Comparison of ENCODE assay signal across 38 cellular contexts in the genomic region with DNA sequence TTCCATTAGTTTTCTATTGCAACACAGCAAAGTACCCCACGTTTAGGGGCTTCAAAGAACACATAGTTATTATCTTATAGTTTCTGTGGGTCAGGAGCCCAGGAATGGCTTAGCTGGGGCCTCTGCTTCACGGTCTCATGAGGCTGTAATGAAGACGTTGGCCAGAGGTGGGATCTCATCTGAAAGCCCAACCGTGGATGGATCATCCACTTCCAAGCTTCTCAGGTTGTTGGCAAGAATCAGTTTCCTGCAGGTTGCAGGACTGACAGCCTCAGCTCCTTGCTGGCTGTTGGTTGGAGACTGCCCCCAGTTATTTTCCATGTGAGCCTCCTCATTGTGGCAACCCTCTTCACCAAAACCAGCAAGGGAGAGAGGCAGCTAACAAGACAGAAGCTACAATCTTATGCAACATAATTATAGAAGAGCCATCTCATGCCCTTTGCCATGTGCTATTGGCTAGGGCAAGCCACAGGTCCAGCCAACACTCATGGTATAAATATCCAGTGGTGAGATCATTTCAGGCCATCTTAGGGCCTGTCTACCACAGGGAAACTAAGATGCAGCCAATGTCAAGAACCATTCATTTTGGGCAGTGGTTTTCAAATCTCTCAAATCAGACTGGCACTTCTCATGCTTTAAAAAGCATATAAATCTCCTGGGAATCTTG.
"Had no signal": no experiment of that assay in that cellular context is flagged by ENCODE, and none has a peak within 500 bp of the region (broad histone marks: within the 10 kb centered on the region; RNA-seq: fewer than 3 reads in every experiment).

No MANE protein-coding gene starts in this region.

- H3K4me1 ChIP-seq: adrenal gland, ascending aorta, body of pancreas, breast epithelium had no signal

- H3K4me1 Mint-ChIP-seq: activated naive CD4-positive, alpha-beta T cell treated with anti-CD3 and anti-CD28 coated beads, Interleukin-2, amount 10 ng/mL, durations not matched to agents 7 days and 5 days; activated naive CD4-positive, alpha-beta T cell treated with anti-CD3 and anti-CD28 coated beads, Interleukin-2, amount 50 U/mL, for 24 hours; activated naive CD8-positive, alpha-beta T cell treated with anti-CD3 and anti-CD28 coated beads for 36 hours; activated naive CD8-positive, alpha-beta T cell treated with anti-CD3 and anti-CD28 coated beads, Interleukin-2, amount 10 ng/mL, durations not matched to agents 7 days and 5 days; activated naive CD8-positive, alpha-beta T cell treated with anti-CD3 and anti-CD28 coated beads, Interleukin-2, amount 50 U/mL, for 24 hours; activated T-helper 17 cell treated with anti-CD3 and anti-CD28 coated beads, Interleukin-2, amount 50 U/mL, for 72 hours; brain; central memory CD8-positive, alpha-beta T cell had no signal

- H3K9me3 ChIP-seq: adrenal gland, ascending aorta, body of pancreas had no signal

- H3K4me3 Mint-ChIP-seq: activated naive CD4-positive, alpha-beta T cell treated with anti-CD3 and anti-CD28 coated beads for 36 hours; activated naive CD4-positive, alpha-beta T cell treated with anti-CD3 and anti-CD28 coated beads, Interleukin-2, amount 10 ng/mL, durations not matched to agents 7 days and 5 days; activated naive CD4-positive, alpha-beta T cell treated with anti-CD3 and anti-CD28 coated beads, Interleukin-2, amount 50 U/mL, for 24 hours; activated naive CD8-positive, alpha-beta T cell; activated naive CD8-positive, alpha-beta T cell treated with anti-CD3 and anti-CD28 coated beads for 36 hours; activated naive CD8-positive, alpha-beta T cell treated with anti-CD3 and anti-CD28 coated beads, Interleukin-2, amount 10 ng/mL, durations not matched to agents 7 days and 5 days; activated naive CD8-positive, alpha-beta T cell treated with anti-CD3 and anti-CD28 coated beads, Interleukin-2, amount 50 U/mL, for 24 hours; activated T-cell treated with anti-CD3 and anti-CD28 coated beads, Interleukin-2, amount 50 U/mL, for 24 hours; activated T-cell treated with anti-CD3 and anti-CD28 coated beads, Interleukin-2, amount 50 U/mL, for 4 hours; activated T-cell treated with anti-CD3 and anti-CD28 coated beads, Interleukin-2, amount 50 U/mL, for 72 hours; activated T-helper 1 cell treated with anti-CD3 and anti-CD28 coated beads, Interleukin-12 subunit alpha, Interleukin-12 subunit beta, Interleukin-2, Interleukin-4 antibody, amounts not matched to agents 30 ng/mL and 10 ng/mL and 1 ng/mL, durations not matched to agents 14 hours and 24 hours and 36 hours; activated T-helper 17 cell treated with anti-CD3 and anti-CD28 coated beads, Interleukin-2, amount 50 U/mL, for 72 hours; brain; central memory CD8-positive, alpha-beta T cell had no signal

- ATAC-seq: activated naive CD4-positive, alpha-beta T cell treated with anti-CD3 and anti-CD28 coated beads, Interleukin-2, amount 50 U/mL, for 72 hours; activated naive CD8-positive, alpha-beta T cell treated with anti-CD3 and anti-CD28 coated beads, Interleukin-2, amount 50 U/mL, for 24 hours; activated T-cell treated with anti-CD3 and anti-CD28 coated beads, Interleukin-2, amount 50 U/mL, for 4 hours; activated T-cell treated with anti-CD3 and anti-CD28 coated beads, Interleukin-2, amount 50 U/mL, for 72 hours; activated T-helper 17 cell treated with anti-CD3 and anti-CD28 coated beads, Interleukin-2, amount 50 U/mL, for 72 hours; body of pancreas had no signal

- DNase-seq: activated effector memory CD4-positive, alpha-beta T cell treated with anti-CD3 and anti-CD28 coated beads, Interleukin-2, amount 50 U/mL, for 16 hours; activated effector memory CD4-positive, alpha-beta T cell treated with Interleukin-2 at 50 U/mL for 16 hours; activated gamma-delta T cell; activated gamma-delta T cell treated with Interleukin-2 at 50 U/mL for 16 hours; activated naive CD4-positive, alpha-beta T cell; activated naive CD4-positive, alpha-beta T cell treated with anti-CD3 and anti-CD28 coated beads for 36 hours; activated naive CD4-positive, alpha-beta T cell treated with anti-CD3 and anti-CD28 coated beads, Interleukin-2, amount 10 ng/mL, durations not matched to agents 7 days and 5 days; activated naive CD4-positive, alpha-beta T cell treated with anti-CD3 and anti-CD28 coated beads, Interleukin-2, amount 50 U/mL, for 16 hours; activated naive CD4-positive, alpha-beta T cell treated with Interleukin-2 at 50 U/mL for 16 hours; activated naive CD8-positive, alpha-beta T cell treated with anti-CD3 and anti-CD28 coated beads for 36 hours; activated naive CD8-positive, alpha-beta T cell treated with anti-CD3 and anti-CD28 coated beads, Interleukin-2, amount 10 ng/mL, durations not matched to agents 7 days and 5 days; activated naive CD8-positive, alpha-beta T cell treated with anti-CD3 and anti-CD28 coated beads, Interleukin-2, amount 50 U/mL, for 24 hours; activated T-cell treated with anti-CD3 and anti-CD28 coated beads, Interleukin-2, amount 50 U/mL, for 1 hour; activated T-cell treated with anti-CD3 and anti-CD28 coated beads, Interleukin-2, amount 50 U/mL, for 24 hours; activated T-cell treated with anti-CD3 and anti-CD28 coated beads, Interleukin-2, amount 50 U/mL, for 4 hours; activated T-cell treated with anti-CD3 and anti-CD28 coated beads, Interleukin-2, amount 50 U/mL, for 48 hours; activated T-cell treated with anti-CD3 and anti-CD28 coated beads, Interleukin-2, amount 50 U/mL, for 72 hours; adrenal gland; amniotic stem cell; amygdala; anterior cingulate cortex; aorta; body of pancreas; brain microvascular endothelial cell; caudate nucleus; central memory CD4-positive, alpha-beta T cell; cerebellar nuclear complex had no signal

- H3K9me3 Mint-ChIP-seq: activated naive CD4-positive, alpha-beta T cell treated with anti-CD3 and anti-CD28 coated beads, Interleukin-2, amount 50 U/mL, for 24 hours; activated naive CD8-positive, alpha-beta T cell treated with anti-CD3 and anti-CD28 coated beads for 36 hours; activated naive CD8-positive, alpha-beta T cell treated with anti-CD3 and anti-CD28 coated beads, Interleukin-2, amount 50 U/mL, for 24 hours; activated T-cell treated with anti-CD3 and anti-CD28 coated beads, Interleukin-2, amount 50 U/mL, for 24 hours; activated T-cell treated with anti-CD3 and anti-CD28 coated beads, Interleukin-2, amount 50 U/mL, for 4 hours; activated T-cell treated with anti-CD3 and anti-CD28 coated beads, Interleukin-2, amount 50 U/mL, for 72 hours; activated T-helper 1 cell treated with anti-CD3 and anti-CD28 coated beads, Interleukin-12 subunit alpha, Interleukin-12 subunit beta, Interleukin-2, Interleukin-4 antibody, amounts not matched to agents 30 ng/mL and 10 ng/mL and 1 ng/mL, durations not matched to agents 14 hours and 24 hours and 36 hours; activated T-helper 17 cell treated with anti-CD3 and anti-CD28 coated beads, Interleukin-2, amount 50 U/mL, for 72 hours; activated T-helper 2 cell treated with anti-CD3 and anti-CD28 coated beads, Interferon-gamma antibody, Interleukin-2, Interleukin-4, amounts not matched to agents 10 μg/mL and 5 μg/mL and 100 μg/mL, durations not matched to agents 14 hours and 24 hours and 36 hours; central memory CD8-positive, alpha-beta T cell had no signal

- H3K27ac Mint-ChIP-seq: activated naive CD4-positive, alpha-beta T cell treated with anti-CD3 and anti-CD28 coated beads for 36 hours; activated naive CD4-positive, alpha-beta T cell treated with anti-CD3 and anti-CD28 coated beads, Interleukin-2, amount 10 ng/mL, durations not matched to agents 7 days and 5 days; activated naive CD4-positive, alpha-beta T cell treated with anti-CD3 and anti-CD28 coated beads, Interleukin-2, amount 50 U/mL, for 24 hours; activated naive CD4-positive, alpha-beta T cell treated with anti-CD3 and anti-CD28 coated beads, Interleukin-2, amount 50 U/mL, for 72 hours; activated naive CD8-positive, alpha-beta T cell; activated naive CD8-positive, alpha-beta T cell treated with anti-CD3 and anti-CD28 coated beads for 36 hours; activated naive CD8-positive, alpha-beta T cell treated with anti-CD3 and anti-CD28 coated beads, Interleukin-2, amount 10 ng/mL, durations not matched to agents 7 days and 5 days; activated naive CD8-positive, alpha-beta T cell treated with anti-CD3 and anti-CD28 coated beads, Interleukin-2, amount 50 U/mL, for 24 hours; activated T-cell treated with anti-CD3 and anti-CD28 coated beads, Interleukin-2, amount 50 U/mL, for 24 hours; activated T-cell treated with anti-CD3 and anti-CD28 coated beads, Interleukin-2, amount 50 U/mL, for 72 hours; activated T-helper 1 cell treated with anti-CD3 and anti-CD28 coated beads, Interleukin-12 subunit alpha, Interleukin-12 subunit beta, Interleukin-2, Interleukin-4 antibody, amounts not matched to agents 30 ng/mL and 10 ng/mL and 1 ng/mL, durations not matched to agents 14 hours and 24 hours and 36 hours; activated T-helper 17 cell treated with anti-CD3 and anti-CD28 coated beads, Interleukin-2, amount 50 U/mL, for 72 hours; activated T-helper 2 cell treated with anti-CD3 and anti-CD28 coated beads, Interferon-gamma antibody, Interleukin-2, Interleukin-4, amounts not matched to agents 10 μg/mL and 5 μg/mL and 100 μg/mL, durations not matched to agents 14 hours and 24 hours and 36 hours; brain had no signal

- H3K27ac ChIP-seq: ascending aorta, body of pancreas, brain microvascular endothelial cell, breast epithelium, cardiac muscle cell had no signal

- H3K4me3 ChIP-seq: adrenal gland, ascending aorta, body of pancreas, breast epithelium, cardiac muscle cell had no signal

- H3K36me3 ChIP-seq: adrenal gland, ascending aorta, brain microvascular endothelial cell, breast epithelium, cardiac muscle cell had no signal

- H3K27me3 Mint-ChIP-seq: activated naive CD4-positive, alpha-beta T cell treated with anti-CD3 and anti-CD28 coated beads, Interleukin-2, amount 10 ng/mL, durations not matched to agents 7 days and 5 days had no signal

- H3K27me3 ChIP-seq: adrenal gland, ascending aorta, body of pancreas, brain microvascular endothelial cell, breast epithelium had no signal

- H3K36me3 Mint-ChIP-seq: activated naive CD4-positive, alpha-beta T cell treated with anti-CD3 and anti-CD28 coated beads, Interleukin-2, amount 10 ng/mL, durations not matched to agents 7 days and 5 days; activated naive CD4-positive, alpha-beta T cell treated with anti-CD3 and anti-CD28 coated beads, Interleukin-2, amount 50 U/mL, for 24 hours; activated naive CD4-positive, alpha-beta T cell treated with anti-CD3 and anti-CD28 coated beads, Interleukin-2, amount 50 U/mL, for 72 hours; activated naive CD8-positive, alpha-beta T cell; activated naive CD8-positive, alpha-beta T cell treated with anti-CD3 and anti-CD28 coated beads for 36 hours; activated naive CD8-positive, alpha-beta T cell treated with anti-CD3 and anti-CD28 coated beads, Interleukin-2, amount 10 ng/mL, durations not matched to agents 7 days and 5 days; brain had no signal
